ENCODE assay signal across 22 cellular contexts in the genomic region with DNA sequence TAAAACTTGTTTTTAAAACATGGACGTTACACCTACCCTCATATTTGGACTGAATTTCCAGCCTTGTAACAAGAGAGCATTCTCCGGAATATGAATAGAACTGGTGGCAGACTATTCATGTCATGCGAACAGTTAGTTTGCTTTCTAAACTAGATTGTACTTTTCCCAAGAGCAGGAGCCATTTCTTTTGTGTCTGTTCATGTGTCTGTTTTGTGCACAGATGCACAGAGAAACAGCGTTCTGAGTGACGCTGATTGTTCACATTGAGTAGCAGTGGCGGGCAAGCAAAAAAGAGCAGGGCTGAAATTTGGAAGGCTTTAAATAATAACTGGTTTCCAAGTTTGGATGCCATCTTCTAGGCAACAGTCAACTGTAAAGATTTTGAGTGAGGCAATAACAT.
A peak's percentile ranks its signal among the peaks of the same experiment; 100 is the strongest.
DNase-seq lines count a peak whose midpoint lies in the region; ATAC-seq and TF ChIP-seq lines count a peak whose summit lies in the region.
"Had no signal": no experiment of that assay in that cellular context is flagged by ENCODE, and none has a peak within 500 bp of the region (broad histone marks: within the 10 kb centered on the region; RNA-seq: fewer than 3 reads in every experiment).

No MANE protein-coding gene starts in this region.

- no peaks in the 10 kb centered on the region for H3K79me2 ChIP-seq in MM.1S (ENCODE audit: low read length)

- H3K4me2 ChIP-seq in MM.1S (ENCODE audit: low read depth, low read length): no peak overlapping the region
- H3K4me2 ChIP-seq: A549, GM23338 had no signal

- no peak overlapping the region for H2AFZ ChIP-seq in MM.1S (ENCODE audit: low read length)
- H2AFZ ChIP-seq: GM23338 had no signal

- no peak overlapping the region for H3K4me3 ChIP-seq in MM.1S (ENCODE audit: low read length)
- H3K4me3 ChIP-seq: A549, GM23338, HAP-1, K562, MG63, SJSA1 had no signal

- no peaks in the 10 kb centered on the region for H3K9me3 ChIP-seq in MM.1S (replicated peaks; ENCODE audit: insufficient read depth, low read length)
- H3K9me3 ChIP-seq: A549, HAP-1, MG63, SJSA1 had no signal

- H3K9me2 ChIP-seq in MM.1S (replicated peaks; ENCODE audit: insufficient read depth, low read length): no peaks in the 10 kb centered on the region

- no peak for ATAC-seq in WTC11
- ATAC-seq: A549, GM23338, HepG2, K562 had no signal

- CTCF ChIA-PET in WTC11 (lab: Charles Lee): no interaction called here

- no peaks in the 10 kb centered on the region for H4K20me1 ChIP-seq in MM.1S (ENCODE audit: insufficient read depth, low read length)

- H3K36me3 ChIP-seq in MM.1S (replicated peaks; ENCODE audit: insufficient read depth, low read length): no peaks in the 10 kb centered on the region
- H3K36me3 ChIP-seq: HAP-1, MG63, SJSA1 had no signal

- no peaks in the 10 kb centered on the region for H3K27me3 ChIP-seq in MM.1S (replicated peaks; ENCODE audit: insufficient read depth, low read length)
- H3K27me3 ChIP-seq: MG63, SJSA1 had no signal

- peaks cover 2% of the 10 kb centered on the region; the same call in 1 of the 2 replicates for H3K9me3 Mint-ChIP-seq in WTC11

- H3K27ac ChIP-seq in cingulate gyrus (ENCODE audit: low read depth, low read length) (peak overlapping the region; percentile 51), MM.1S (ENCODE audit: low read length) (no peak overlapping the region)
- H3K27ac ChIP-seq: A549, SJSA1 had no signal

- H3K9ac ChIP-seq in MM.1S (ENCODE audit: low read length): no peak overlapping the region

- H3K36me3 Mint-ChIP-seq in WTC11: peaks cover 7% of the 10 kb centered on the region
- H3K36me3 Mint-ChIP-seq: CD4-positive, CD25-positive, alpha-beta regulatory T cell had no signal

- H3F3A ChIP-seq in MM.1S (ENCODE audit: insufficient read depth, low read length): no peaks in the 10 kb centered on the region

- H3K4me1 Mint-ChIP-seq in WTC11: no peaks in the 10 kb centered on the region
- H3K4me1 Mint-ChIP-seq: CD4-positive, CD25-positive, alpha-beta regulatory T cell had no signal

- no peak overlapping the region for H3K4me3 Mint-ChIP-seq in WTC11
- H3K4me3 Mint-ChIP-seq: CD4-positive, CD25-positive, alpha-beta regulatory T cell; GM23338 had no signal

- POLR2A ChIA-PET in WTC11 (lab: Charles Lee): no interaction called here

- TF ChIP-seq CTCF in MM.1S (IDR thresholded peaks at IDR 0.05; ENCODE audit: low read length): no peak
- no peak for TF ChIP-seq CTCF in WTC11 (IDR thresholded peaks at IDR 0.05)

- H3K27me3 Mint-ChIP-seq in WTC11 (ENCODE audit: low read depth): no peaks in the 10 kb centered on the region; the same call in 1 of the 2 replicates
- H3K27me3 Mint-ChIP-seq: CD4-positive, CD25-positive, alpha-beta regulatory T cell had no signal

- H3K4me1 ChIP-seq in MM.1S (ENCODE audit: low read length): no peaks in the 10 kb centered on the region
- H3K4me1 ChIP-seq: A549, HAP-1, SJSA1 had no signal

- H3K27ac Mint-ChIP-seq in WTC11: no peak overlapping the region
- H3K27ac Mint-ChIP-seq: CD4-positive, CD25-positive, alpha-beta regulatory T cell; GM23338 had no signal

- DNase-seq in NCI-H446 (lab: John Stamatoyannopoulos, UW) (peak; percentile 44 to 67), medulla oblongata (ENCODE audit: extremely low spot score) (peak; percentile 48), putamen (ENCODE audit: low spot score) (peak; percentile 19), MM.1S (no peak), A172 (ENCODE audit: low spot score) (no peak), WTC11 (ENCODE audit: low spot score) (no peak)
- DNase-seq: CD4-positive, CD25-positive, alpha-beta regulatory T cell; DMS79 treated with DMSO at 0.1 percent for 48 hours; MG63; NCI-H1048; NCI-H1417 treated with DMSO at 0.1 percent for 48 hours; NCI-H187; NCI-H2227 treated with DMSO at 0.1 percent for 48 hours; NCI-H524; OCI-M1 had no signal

TF ChIP-seq in WTC11, 78 proteins besides CTCF, POLR2A, EP300 and RAD21:
- TF ChIP-seq GABPB1 (CRISPR knock-in tag; IDR thresholded peaks at IDR 0.05) (no peak), KAT7 (CRISPR knock-in tag; IDR thresholded peaks at IDR 0.05; ENCODE audit: borderline replicate concordance) (no peak), MXD4 (CRISPR knock-in tag; IDR thresholded peaks at IDR 0.05; ENCODE audit: borderline replicate concordance) (no peak), NR1H2 (CRISPR knock-in tag; IDR thresholded peaks at IDR 0.05) (no peak), E2F4 (CRISPR knock-in tag; IDR thresholded peaks at IDR 0.05; ENCODE audit: borderline replicate concordance, low read depth) (no peak), USF2 (CRISPR knock-in tag; IDR thresholded peaks at IDR 0.05) (no peak), SMAD4 (CRISPR knock-in tag; IDR thresholded peaks at IDR 0.05) (no peak), ZNF416 (CRISPR knock-in tag; IDR thresholded peaks at IDR 0.05) (no peak), GRHL2 (CRISPR knock-in tag; IDR thresholded peaks at IDR 0.05; ENCODE audit: insufficient replicate concordance, severe bottlenecking) (no peak), ETV6 (CRISPR knock-in tag; IDR thresholded peaks at IDR 0.05) (no peak), ZNF423 (CRISPR knock-in tag; IDR thresholded peaks at IDR 0.05) (no peak), SMAD3 (CRISPR knock-in tag; IDR thresholded peaks at IDR 0.05; ENCODE audit: borderline replicate concordance) (no peak)
- TF ChIP-seq, protein P1, sequence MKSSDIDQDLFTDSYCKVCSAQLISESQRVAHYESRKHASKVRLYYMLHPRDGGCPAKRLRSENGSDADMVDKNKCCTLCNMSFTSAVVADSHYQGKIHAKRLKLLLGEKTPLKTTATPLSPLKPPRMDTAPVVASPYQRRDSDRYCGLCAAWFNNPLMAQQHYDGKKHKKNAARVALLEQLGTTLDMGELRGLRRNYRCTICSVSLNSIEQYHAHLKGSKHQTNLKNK (CRISPR knock-in tag; IDR thresholded peaks at IDR 0.05): no peak
- TF ChIP-seq, protein P2, sequence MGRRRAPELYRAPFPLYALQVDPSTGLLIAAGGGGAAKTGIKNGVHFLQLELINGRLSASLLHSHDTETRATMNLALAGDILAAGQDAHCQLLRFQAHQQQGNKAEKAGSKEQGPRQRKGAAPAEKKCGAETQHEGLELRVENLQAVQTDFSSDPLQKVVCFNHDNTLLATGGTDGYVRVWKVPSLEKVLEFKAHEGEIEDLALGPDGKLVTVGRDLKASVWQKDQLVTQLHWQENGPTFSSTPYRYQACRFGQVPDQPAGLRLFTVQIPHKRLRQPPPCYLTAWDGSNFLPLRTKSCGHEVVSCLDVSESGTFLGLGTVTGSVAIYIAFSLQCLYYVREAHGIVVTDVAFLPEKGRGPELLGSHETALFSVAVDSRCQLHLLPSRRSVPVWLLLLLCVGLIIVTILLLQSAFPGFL (CRISPR knock-in tag; IDR thresholded peaks at IDR 0.05; ENCODE audit: borderline replicate concordance): no peak
- TF ChIP-seq, protein P3, sequence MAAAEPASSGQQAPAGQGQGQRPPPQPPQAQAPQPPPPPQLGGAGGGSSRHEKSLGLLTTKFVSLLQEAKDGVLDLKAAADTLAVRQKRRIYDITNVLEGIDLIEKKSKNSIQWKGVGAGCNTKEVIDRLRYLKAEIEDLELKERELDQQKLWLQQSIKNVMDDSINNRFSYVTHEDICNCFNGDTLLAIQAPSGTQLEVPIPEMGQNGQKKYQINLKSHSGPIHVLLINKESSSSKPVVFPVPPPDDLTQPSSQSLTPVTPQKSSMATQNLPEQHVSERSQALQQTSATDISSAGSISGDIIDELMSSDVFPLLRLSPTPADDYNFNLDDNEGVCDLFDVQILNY (CRISPR knock-in tag; IDR thresholded peaks at IDR 0.05): no peak
- TF ChIP-seq, protein P4, sequence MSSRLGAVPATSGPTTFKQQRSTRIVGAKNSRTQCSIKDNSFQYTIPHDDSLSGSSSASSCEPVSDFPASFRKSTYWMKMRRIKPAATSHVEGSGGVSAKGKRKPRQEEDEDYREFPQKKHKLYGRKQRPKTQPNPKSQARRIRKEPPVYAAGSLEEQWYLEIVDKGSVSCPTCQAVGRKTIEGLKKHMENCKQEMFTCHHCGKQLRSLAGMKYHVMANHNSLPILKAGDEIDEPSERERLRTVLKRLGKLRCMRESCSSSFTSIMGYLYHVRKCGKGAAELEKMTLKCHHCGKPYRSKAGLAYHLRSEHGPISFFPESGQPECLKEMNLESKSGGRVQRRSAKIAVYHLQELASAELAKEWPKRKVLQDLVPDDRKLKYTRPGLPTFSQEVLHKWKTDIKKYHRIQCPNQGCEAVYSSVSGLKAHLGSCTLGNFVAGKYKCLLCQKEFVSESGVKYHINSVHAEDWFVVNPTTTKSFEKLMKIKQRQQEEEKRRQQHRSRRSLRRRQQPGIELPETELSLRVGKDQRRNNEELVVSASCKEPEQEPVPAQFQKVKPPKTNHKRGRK (CRISPR knock-in tag; IDR thresholded peaks at IDR 0.05; ENCODE audit: borderline replicate concordance): no peak

Comparison
In these comparisons a context has a peak if more than half of its experiments do, and no peak if none do; other contexts are left out.
1. DNase-seq: peak in NCI-H446 (2 of 2), medulla oblongata (single experiment) and putamen (single experiment); none in MM.1S (single experiment), A172 (single experiment) and WTC11 (single experiment).